In the genomic region with DNA sequence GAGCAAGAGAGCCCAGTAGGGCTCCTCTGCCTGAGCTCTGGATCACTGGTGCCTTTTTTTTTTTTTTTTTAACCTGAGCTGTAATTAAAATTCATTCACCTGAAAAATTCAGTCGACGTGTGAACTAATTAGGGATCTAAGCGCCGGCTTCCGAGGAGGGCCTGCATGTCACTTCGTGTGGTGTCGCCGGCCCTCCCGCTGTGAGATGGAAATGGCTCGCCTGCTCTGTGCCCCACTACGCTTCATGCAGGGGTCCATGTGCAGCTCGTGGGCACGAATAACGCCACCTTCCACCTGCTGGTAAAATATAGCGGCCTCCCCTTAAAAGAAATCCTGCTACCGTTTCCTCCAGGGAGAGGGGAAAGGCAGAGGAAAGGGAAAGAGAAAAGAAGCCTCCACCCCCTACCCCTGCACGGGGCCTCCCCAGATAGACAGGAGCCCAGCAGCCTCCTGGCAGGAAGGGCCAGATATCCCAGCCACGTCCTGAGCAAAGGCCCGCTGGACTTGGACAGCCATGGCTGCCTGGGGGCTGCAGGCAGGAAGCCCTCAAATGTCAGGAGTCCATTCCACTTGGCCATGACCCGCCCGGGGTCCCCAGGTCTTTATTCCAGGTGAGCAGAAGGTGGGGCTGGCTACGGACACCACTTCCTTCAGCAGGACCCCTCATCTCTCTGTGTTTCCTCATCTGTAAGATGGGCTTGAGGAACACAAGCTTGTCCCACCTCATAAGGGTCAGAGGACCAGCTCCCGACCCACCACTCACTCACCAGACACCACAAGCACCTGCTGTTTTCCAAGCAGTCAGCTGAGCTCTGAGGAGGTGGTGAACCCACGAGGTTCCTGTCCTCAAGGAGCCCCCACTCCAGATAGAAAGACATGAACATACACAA, we compare ENCODE assay signal across 18 cellular contexts.
"Had no signal": no experiment of that assay in that cellular context is flagged by ENCODE, and none has a peak within 500 bp of the region (broad histone marks: within the 10 kb centered on the region; RNA-seq: fewer than 3 reads in every experiment).

No MANE protein-coding gene starts in this region.

- H3K9ac ChIP-seq: SK-N-SH had no signal

- H3K27me3 ChIP-seq: MG63 had no signal

- ATAC-seq: Panc1 had no signal

- H3K36me3 ChIP-seq: MG63 had no signal

- H3K27ac ChIP-seq: RWPE1 had no signal

- DNase-seq: Karpas-422, KG1, MG63, NCI-H1092, NCI-H1105 treated with DMSO at 0.1 percent for 48 hours, NCI-H1417 treated with DMSO at 0.1 percent for 48 hours, NCI-H146, NCI-H1694 treated with DMSO at 0.1 percent for 48 hours, NCI-H1930, NCI-H2081, NCI-H2107, NCI-H2227 treated with DMSO at 0.1 percent for 48 hours, NCI-H526 treated with DMSO at 0.1 percent for 48 hours, NCI-H748 treated with DMSO at 0.1 percent for 48 hours, SHP77, SK-N-SH had no signal

- H3K4me2 ChIP-seq: SK-N-SH had no signal

- H3K4me3 ChIP-seq: MG63 had no signal

- H3K9me3 ChIP-seq: SK-N-SH had no signal
